In the genomic region with DNA sequence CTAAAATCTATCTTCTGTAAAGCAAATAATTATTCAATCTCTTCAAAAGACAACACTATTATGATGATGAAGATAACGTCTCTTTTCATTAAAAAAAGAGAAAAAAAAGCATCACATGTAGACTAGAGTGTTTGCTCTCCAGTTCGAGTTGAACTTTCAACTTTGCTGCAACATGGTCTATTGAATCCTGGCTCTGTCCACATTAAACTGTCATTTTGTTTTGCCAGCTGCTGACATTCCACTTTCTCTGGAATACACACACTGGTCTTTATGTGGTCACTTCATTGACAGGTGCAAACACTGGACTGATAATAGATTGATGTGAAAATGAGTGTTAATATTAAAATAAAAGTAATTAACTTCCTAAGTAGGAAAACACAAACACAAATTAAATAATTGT, we compare ENCODE assay signal across 1 cellular context.
TF ChIP-seq lines count a peak whose summit lies in the region.

No MANE protein-coding gene starts in this region.

TF ChIP-seq in K562, 482 proteins besides CTCF, POLR2A, EP300 and RAD21 (continued from another document):
- TF ChIP-seq, protein P1, sequence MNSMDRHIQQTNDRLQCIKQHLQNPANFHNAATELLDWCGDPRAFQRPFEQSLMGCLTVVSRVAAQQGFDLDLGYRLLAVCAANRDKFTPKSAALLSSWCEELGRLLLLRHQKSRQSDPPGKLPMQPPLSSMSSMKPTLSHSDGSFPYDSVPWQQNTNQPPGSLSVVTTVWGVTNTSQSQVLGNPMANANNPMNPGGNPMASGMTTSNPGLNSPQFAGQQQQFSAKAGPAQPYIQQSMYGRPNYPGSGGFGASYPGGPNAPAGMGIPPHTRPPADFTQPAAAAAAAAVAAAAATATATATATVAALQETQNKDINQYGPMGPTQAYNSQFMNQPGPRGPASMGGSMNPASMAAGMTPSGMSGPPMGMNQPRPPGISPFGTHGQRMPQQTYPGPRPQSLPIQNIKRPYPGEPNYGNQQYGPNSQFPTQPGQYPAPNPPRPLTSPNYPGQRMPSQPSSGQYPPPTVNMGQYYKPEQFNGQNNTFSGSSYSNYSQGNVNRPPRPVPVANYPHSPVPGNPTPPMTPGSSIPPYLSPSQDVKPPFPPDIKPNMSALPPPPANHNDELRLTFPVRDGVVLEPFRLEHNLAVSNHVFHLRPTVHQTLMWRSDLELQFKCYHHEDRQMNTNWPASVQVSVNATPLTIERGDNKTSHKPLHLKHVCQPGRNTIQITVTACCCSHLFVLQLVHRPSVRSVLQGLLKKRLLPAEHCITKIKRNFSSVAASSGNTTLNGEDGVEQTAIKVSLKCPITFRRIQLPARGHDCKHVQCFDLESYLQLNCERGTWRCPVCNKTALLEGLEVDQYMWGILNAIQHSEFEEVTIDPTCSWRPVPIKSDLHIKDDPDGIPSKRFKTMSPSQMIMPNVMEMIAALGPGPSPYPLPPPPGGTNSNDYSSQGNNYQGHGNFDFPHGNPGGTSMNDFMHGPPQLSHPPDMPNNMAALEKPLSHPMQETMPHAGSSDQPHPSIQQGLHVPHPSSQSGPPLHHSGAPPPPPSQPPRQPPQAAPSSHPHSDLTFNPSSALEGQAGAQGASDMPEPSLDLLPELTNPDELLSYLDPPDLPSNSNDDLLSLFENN (IDR thresholded peaks at IDR 0.05; ENCODE audit: low read depth in 2 of 2, low read length in 2 of 2), result no peak
- TF ChIP-seq ELF1 (tag; IDR thresholded peaks at IDR 0.05), result no peak
- no peak for TF ChIP-seq MCM2 (IDR thresholded peaks at IDR 0.05; ENCODE audit: low read depth)
- no peak for TF ChIP-seq ZNF347 (CRISPR knock-in tag; IDR thresholded peaks at IDR 0.05; ENCODE audit: low read depth)
- TF ChIP-seq SMC3 (conservative IDR thresholded peaks at IDR 0.05; ENCODE audit: insufficient read depth, low read depth, low read length), result no peak
- no peak for TF ChIP-seq MYBL2 (IDR thresholded peaks at IDR 0.05; ENCODE audit: low read depth)
- TF ChIP-seq MYBL2 (CRISPR knock-in tag; IDR thresholded peaks at IDR 0.05; ENCODE audit: borderline replicate concordance), result no peak
- TF ChIP-seq KLF10 (CRISPR knock-in tag; IDR thresholded peaks at IDR 0.05), result no peak
TF ChIP-seq in K562: peak in this region for 0.
